ENCODE assay signal across 1 cellular context in genomic region chr16:3087836-3088235, GRCh38.
TF ChIP-seq lines count a peak whose summit lies in the region.

No MANE protein-coding gene starts in this region.

TF ChIP-seq in K562, 482 proteins besides CTCF, POLR2A, EP300 and RAD21:
- TF ChIP-seq USF1 (CRISPR knock-in tag; IDR thresholded peaks at IDR 0.05): no peak
- no peak for TF ChIP-seq FOXK1 (CRISPR knock-in tag; IDR thresholded peaks at IDR 0.05; ENCODE audit: borderline replicate concordance)
- no peak for TF ChIP-seq CREB5 (CRISPR knock-in tag; IDR thresholded peaks at IDR 0.05)
- no peak for TF ChIP-seq PHF21A (IDR thresholded peaks at IDR 0.05; ENCODE audit: borderline replicate concordance, low read depth)
- TF ChIP-seq ZKSCAN1 (IDR thresholded peaks at IDR 0.05; ENCODE audit: low read depth, low read length): 0 out of 2 replicates have a peak, but pooled peaks have one; percentile 47
